Comparison of ENCODE assay signal across 28 cellular contexts in genomic region chr19:31838163-31838798, GRCh38.
DNase-seq lines count a peak whose midpoint lies in the region; ATAC-seq and TF ChIP-seq lines count a peak whose summit lies in the region.
"Had no signal": no experiment of that assay in that cellular context is flagged by ENCODE, and none has a peak within 500 bp of the region (broad histone marks: within the 10 kb centered on the region; RNA-seq: fewer than 3 reads in every experiment).

No MANE protein-coding gene starts in this region.

- H2AFZ ChIP-seq in neural progenitor cell (replicated peaks), result peak overlapping the region; percentile 36
- H2AFZ ChIP-seq: GM23248 had no signal

- peaks cover 10% of the 10 kb centered on the region for H3K4me1 Mint-ChIP-seq in neural progenitor cell
- H3K4me1 Mint-ChIP-seq in CD4-positive, alpha-beta T cell (ENCODE audit: low read depth), result no peaks in the 10 kb centered on the region
- H3K4me1 Mint-ChIP-seq: activated naive CD8-positive, alpha-beta T cell treated with anti-CD3 and anti-CD28 coated beads, Interleukin-2, amount 10 ng/mL, durations not matched to agents 7 days and 5 days; memory B cell; naive thymus-derived CD8-positive, alpha-beta T cell had no signal

- H3K36me3 ChIP-seq in neural progenitor cell (no peaks in the 10 kb centered on the region), thyroid gland (no peaks in the 10 kb centered on the region)
- H3K36me3 ChIP-seq: BE2C, transverse colon had no signal

- peaks cover 4% of the 10 kb centered on the region for H3K27me3 Mint-ChIP-seq in neural progenitor cell (ENCODE audit: insufficient read depth, low read depth)
- H3K27me3 Mint-ChIP-seq in CD4-positive, alpha-beta T cell, result no peaks in the 10 kb centered on the region
- H3K27me3 Mint-ChIP-seq: activated naive CD8-positive, alpha-beta T cell treated with anti-CD3 and anti-CD28 coated beads, Interleukin-2, amount 10 ng/mL, durations not matched to agents 7 days and 5 days; memory B cell had no signal

- H3K9me3 ChIP-seq in right cardiac atrium (ENCODE audit: control insufficient read depth, low read length) (peaks cover 3% of the 10 kb centered on the region), neural progenitor cell (ENCODE audit: low read depth) (no peaks in the 10 kb centered on the region), thyroid gland (no peaks in the 10 kb centered on the region)
- no peaks in the 10 kb centered on the region for H3K9me3 ChIP-seq in CD4-positive, alpha-beta T cell (ENCODE audit: control insufficient read depth, low read length)
- H3K9me3 ChIP-seq: SK-N-SH, transverse colon had no signal

- no peak overlapping the region for H3K4me3 Mint-ChIP-seq in neural progenitor cell
- H3K4me3 Mint-ChIP-seq in CD4-positive, alpha-beta T cell, result no peak overlapping the region
- H3K4me3 Mint-ChIP-seq: activated naive CD8-positive, alpha-beta T cell treated with anti-CD3 and anti-CD28 coated beads, Interleukin-2, amount 10 ng/mL, durations not matched to agents 7 days and 5 days; memory B cell; naive thymus-derived CD8-positive, alpha-beta T cell; T-helper 2 cell treated with Interferon-gamma antibody and Interleukin-4, amounts not matched to agents 5 μg/mL and 100 μg/mL, for 36 hours had no signal

- H3K27ac ChIP-seq in right cardiac atrium (ENCODE audit: low read length) (no peak overlapping the region), neural progenitor cell (no peak overlapping the region), thyroid gland (no peak overlapping the region)
- H3K27ac ChIP-seq in CD4-positive, alpha-beta T cell (ENCODE audit: low read depth, low read length), result no peak overlapping the region
- H3K27ac ChIP-seq: 22Rv1, GM23248, HL-60, psoas muscle, transverse colon had no signal

- peak; percentile 27 for DNase-seq in Right ventricle myocardium superior
- DNase-seq in right cardiac atrium, result no peak
- peak; percentile 21 for DNase-seq in globus pallidus (ENCODE audit: low spot score)
- DNase-seq in neural progenitor cell (ENCODE audit: low spot score), result peak; percentile 60
- peak; percentile 66 to 76 for DNase-seq in thyroid gland
- DNase-seq in AG08396 (ENCODE audit: low spot score), result no peak
- no peak for DNase-seq in CD4-positive, alpha-beta T cell
- DNase-seq: activated CD4-positive, alpha-beta T cell treated with anti-CD3 and anti-CD28 coated beads, Interleukin-2, amount 50 U/mL, for 4 hours; activated CD8-positive, alpha-beta memory T cell treated with anti-CD3 and anti-CD28 coated beads, Interleukin-2, amount 50 U/mL, for 48 hours; activated naive CD8-positive, alpha-beta T cell treated with anti-CD3 and anti-CD28 coated beads, Interleukin-2, amount 10 ng/mL, durations not matched to agents 7 days and 5 days; BE2C; Caco-2; GM23248; IMR-90; naive thymus-derived CD8-positive, alpha-beta T cell; NCI-H1436 treated with DMSO at 0.1 percent for 48 hours; NCI-H2171; NCI-H524 treated with DMSO at 0.1 percent for 48 hours; psoas muscle; SK-N-SH; stimulated activated CD4-positive, alpha-beta T cell treated with anti-CD3 and anti-CD28 coated beads, Interleukin-4, amount 100 ng/mL, for 1 hour; stimulated activated naive CD8-positive, alpha-beta T cell treated with anti-CD3 and anti-CD28 coated beads, Interleukin-15, Interleukin-2, amounts not matched to agents 100 U/mL and 50 U/mL, for 24 hours; transverse colon had no signal

- H3K9ac ChIP-seq in neural progenitor cell, result no peak overlapping the region
- H3K9ac ChIP-seq: GM23248, SK-N-SH had no signal

- no peaks in the 10 kb centered on the region for H3K79me2 ChIP-seq in neural progenitor cell (ENCODE audit: low read depth)

- H4K20me1 ChIP-seq in neural progenitor cell (ENCODE audit: low read depth), result no peaks in the 10 kb centered on the region

- no peak for ATAC-seq in Right ventricle myocardium superior (ENCODE audit: poor library complexity)
- ATAC-seq in right cardiac atrium, result no peak
- ATAC-seq in GM18519 (IDR thresholded peaks at IDR 0.05; ENCODE audit: low FRiP score, unreplicated experiment), result no peak
- ATAC-seq in CD4-positive, alpha-beta T cell (ENCODE audit: poor library complexity), result no peak
- ATAC-seq: naive thymus-derived CD8-positive, alpha-beta T cell; psoas muscle; stimulated activated naive CD8-positive, alpha-beta T cell treated with anti-CD3 and anti-CD28 coated beads, Interleukin-15, Interleukin-2, amounts not matched to agents 100 U/mL and 50 U/mL, for 24 hours had no signal

- H3K4me3 ChIP-seq in right cardiac atrium (ENCODE audit: low read length) (no peak overlapping the region), neural progenitor cell (no peak overlapping the region), thyroid gland (replicated peaks in 1 of 3) (no peak overlapping the region)
- H3K4me3 ChIP-seq: GM23248, psoas muscle, transverse colon had no signal

- POLR2A ChIA-PET in CD4-positive, alpha-beta T cell (lab: Charles Lee), result no interaction called here

- intact Hi-C loops in Right ventricle myocardium superior (cut with DNase I), result no loop called here
- intact Hi-C loops in right cardiac atrium (cut with DNase I), result no loop called here
- intact Hi-C loops in thyroid gland (cut with DNase I), result no loop called here
- intact Hi-C loops in CD4-positive, alpha-beta T cell (cut with DNase I, micrococcal nuclease), result no loop called here

- CTCF ChIA-PET in CD4-positive, alpha-beta T cell (lab: Charles Lee), result no interaction called here

- TF ChIP-seq POLR2A in thyroid gland (IDR thresholded peaks at IDR 0.05), result no peak

- H3K27me3 ChIP-seq in right cardiac atrium (ENCODE audit: control insufficient read depth, insufficient read depth) (no peaks in the 10 kb centered on the region), neural progenitor cell (no peaks in the 10 kb centered on the region), thyroid gland (no peaks in the 10 kb centered on the region)
- no peaks in the 10 kb centered on the region for H3K27me3 ChIP-seq in CD4-positive, alpha-beta T cell (ENCODE audit: control insufficient read depth, insufficient read depth, low read length)
- H3K27me3 ChIP-seq: BE2C, transverse colon had no signal

- peaks cover 23% of the 10 kb centered on the region for H3K9me3 Mint-ChIP-seq in neural progenitor cell
- H3K9me3 Mint-ChIP-seq in CD4-positive, alpha-beta T cell, result peaks cover 2% of the 10 kb centered on the region

- peaks cover 6% of the 10 kb centered on the region for H3F3A ChIP-seq in neural progenitor cell (ENCODE audit: low read depth)

- H3K36me3 Mint-ChIP-seq in neural progenitor cell, result no peaks in the 10 kb centered on the region
- H3K36me3 Mint-ChIP-seq in CD4-positive, alpha-beta T cell (ENCODE audit: low read depth), result no peaks in the 10 kb centered on the region
- H3K36me3 Mint-ChIP-seq: activated naive CD8-positive, alpha-beta T cell treated with anti-CD3 and anti-CD28 coated beads, Interleukin-2, amount 10 ng/mL, durations not matched to agents 7 days and 5 days; memory B cell had no signal

- H3K27ac Mint-ChIP-seq in neural progenitor cell, result peak overlapping the region; percentile 79
- H3K27ac Mint-ChIP-seq in CD4-positive, alpha-beta T cell, result no peak overlapping the region
- H3K27ac Mint-ChIP-seq: activated naive CD8-positive, alpha-beta T cell treated with anti-CD3 and anti-CD28 coated beads, Interleukin-2, amount 10 ng/mL, durations not matched to agents 7 days and 5 days; memory B cell; naive thymus-derived CD8-positive, alpha-beta T cell; T-helper 2 cell treated with Interferon-gamma antibody and Interleukin-4, amounts not matched to agents 5 μg/mL and 100 μg/mL, for 36 hours had no signal

- H3K4me2 ChIP-seq in neural progenitor cell, result peak overlapping the region; percentile 43
- H3K4me2 ChIP-seq: SK-N-SH had no signal

- TF ChIP-seq CTCF in neural progenitor cell (IDR thresholded peaks at IDR 0.05) (no peak), thyroid gland (IDR thresholded peaks at IDR 0.05) (no peak)
- TF ChIP-seq CTCF in CD4-positive, alpha-beta T cell (IDR thresholded peaks at IDR 0.05), result no peak

- H3K4me1 ChIP-seq in right cardiac atrium (ENCODE audit: control insufficient read depth, insufficient read depth, low read length) (no peaks in the 10 kb centered on the region), neural progenitor cell (peaks cover 12% of the 10 kb centered on the region), thyroid gland (peaks cover 0 to 7% of the 10 kb centered on the region in 2 donors)
- H3K4me1 ChIP-seq: BE2C, Caco-2, psoas muscle, transverse colon had no signal

- 42% methylated on average over 11 of the region's 11 CpGs for WGBS in right cardiac atrium
- WGBS in thyroid gland, 2 donors, result 20 to 27% methylated on average over 11 of the region's 11 CpGs

Comparison
In these comparisons a context has a peak if more than half of its experiments do, and no peak if none do; other contexts are left out.
1. DNase-seq: peak in Right ventricle myocardium superior (single experiment), globus pallidus (single experiment), neural progenitor cell (single experiment) and thyroid gland (2 of 2); none in right cardiac atrium (0 of 3), AG08396 (single experiment) and CD4-positive, alpha-beta T cell (0 of 10).